In the genomic region with DNA sequence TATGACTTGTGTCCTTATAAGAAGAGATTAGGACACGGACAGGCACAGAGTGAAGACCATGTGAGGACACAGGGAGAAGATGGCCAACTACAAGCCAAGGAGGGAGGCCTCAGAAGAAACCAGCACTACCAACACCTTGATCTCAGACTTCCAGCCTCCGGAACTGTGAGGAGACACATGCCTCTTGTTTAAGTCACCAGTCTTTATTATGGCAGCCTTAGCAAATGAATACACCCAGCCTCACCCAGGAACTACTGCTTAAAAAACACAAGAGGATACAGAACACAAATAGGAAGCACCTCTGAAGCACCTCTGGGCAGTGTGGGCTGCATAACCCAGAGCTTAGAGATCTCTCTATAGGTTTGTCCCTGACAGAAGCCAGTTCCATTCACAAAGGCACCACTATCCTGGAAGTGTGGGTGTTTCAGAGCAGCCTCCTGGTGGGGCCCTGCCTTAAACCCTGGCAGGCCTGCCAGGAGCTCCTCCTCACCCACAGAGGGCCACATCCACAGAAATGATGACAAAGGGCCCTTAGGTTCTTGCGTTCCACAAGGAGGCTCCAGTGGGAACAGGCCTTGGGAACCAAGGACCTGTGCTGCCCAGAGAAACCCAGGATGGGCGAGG, we compare ENCODE assay signal across 11 cellular contexts. TPM values are rescaled to one million over a fixed set of nuclear protein-coding genes. Genes with fewer than 3 reads are reported as not detected.
DNase-seq lines count a peak whose midpoint lies in the region; TF ChIP-seq lines count a peak whose summit lies in the region.
"Had no signal": no experiment of that assay in that cellular context is flagged by ENCODE, and none has a peak within 500 bp of the region (broad histone marks: within the 10 kb centered on the region; RNA-seq: fewer than 3 reads in every experiment).

No MANE protein-coding gene starts in this region.

- peak overlapping the region in 4 of 5 experiments; percentile 27 to 95 (median 88) for H3K27ac Mint-ChIP-seq in brain
- no peak overlapping the region for H3K27ac Mint-ChIP-seq in T-helper 2 cell treated with Interferon-gamma antibody and Interleukin-4, amounts not matched to agents 5 μg/mL and 100 μg/mL, for 36 hours
- H3K27ac Mint-ChIP-seq: activated CD4-positive, alpha-beta T cell treated with anti-CD3 and anti-CD28 coated beads for 36 hours had no signal

- H3F3A ChIP-seq in smooth muscle cell (ENCODE audit: low read depth): peaks cover 14% of the 10 kb centered on the region

- H3K27me3 ChIP-seq in smooth muscle cell (ENCODE audit: low read depth): no peaks in the 10 kb centered on the region

- CTCF ChIA-PET in HEK293 (lab: Yijun Ruan, JAX): interaction anchor here (0.7 to 2.0 kb wide), 3 partner anchors 30 to 258 kb away, joined by 3 to 10 read pairs (median 5); no protein-coding TSS in a partner anchor

- H2AFZ ChIP-seq in smooth muscle cell (ENCODE audit: low read depth): no peak overlapping the region

- H3K4me3 Mint-ChIP-seq in brain: no peak overlapping the region
- H3K4me3 Mint-ChIP-seq in T-helper 2 cell treated with Interferon-gamma antibody and Interleukin-4, amounts not matched to agents 5 μg/mL and 100 μg/mL, for 36 hours: no peak overlapping the region
- H3K4me3 Mint-ChIP-seq: activated CD4-positive, alpha-beta T cell treated with anti-CD3 and anti-CD28 coated beads for 36 hours had no signal

- H3K4me1 Mint-ChIP-seq in brain: peaks cover 27% of the 10 kb centered on the region
- no peaks in the 10 kb centered on the region for H3K4me1 Mint-ChIP-seq in T-helper 2 cell treated with Interferon-gamma antibody and Interleukin-4, amounts not matched to agents 5 μg/mL and 100 μg/mL, for 36 hours (ENCODE audit: low read depth)
- H3K4me1 Mint-ChIP-seq: activated CD4-positive, alpha-beta T cell treated with anti-CD3 and anti-CD28 coated beads for 36 hours had no signal

- H3K27me3 Mint-ChIP-seq in brain: no peaks in the 10 kb centered on the region
- no peaks in the 10 kb centered on the region for H3K27me3 Mint-ChIP-seq in T-helper 2 cell treated with Interferon-gamma antibody and Interleukin-4, amounts not matched to agents 5 μg/mL and 100 μg/mL, for 36 hours (ENCODE audit: low read depth)
- H3K27me3 Mint-ChIP-seq: activated CD4-positive, alpha-beta T cell treated with anti-CD3 and anti-CD28 coated beads for 36 hours had no signal

- DNase-seq in islet precursor cell: peak; percentile 51
- DNase-seq in smooth muscle cell (lab: John Stamatoyannopoulos, UW; ENCODE audit: unreplicated experiment): no peak
- no peak for DNase-seq in nucleus accumbens (lab: John Stamatoyannopoulos, UW)
- no peak for DNase-seq in activated naive CD4-positive, alpha-beta T cell (lab: John Stamatoyannopoulos, UW)
- no peak for DNase-seq in T-helper 2 cell treated with Interferon-gamma antibody and Interleukin-4, amounts not matched to agents 5 μg/mL and 100 μg/mL, for 36 hours (ENCODE audit: low spot score)
- DNase-seq in mucosa of gallbladder (ENCODE audit: low spot score): no peak
- DNase-seq: activated CD4-positive, alpha-beta T cell treated with anti-CD3 and anti-CD28 coated beads for 36 hours; effector memory CD4-positive, alpha-beta T cell; NCI-H526 had no signal

- H3K4me2 ChIP-seq in smooth muscle cell: peak overlapping the region; percentile 26

- TF ChIP-seq CTCF in HEK293 (tag by site-specific recombination; IDR thresholded peaks at IDR 0.05) (no peak), brain (conservative IDR thresholded peaks at IDR 0.05) (no peak), smooth muscle cell (IDR thresholded peaks at IDR 0.05; ENCODE audit: borderline replicate concordance, insufficient read depth, poor library complexity, severe bottlenecking) (no peak)

- H3K4me1 ChIP-seq in HEK293 (ENCODE audit: control insufficient read depth, insufficient read depth, low read length) (no peaks in the 10 kb centered on the region), smooth muscle cell (ENCODE audit: low read depth) (peaks cover 15% of the 10 kb centered on the region)

- no peak overlapping the region for H3K27ac ChIP-seq in HEK293 (ENCODE audit: extremely low read depth, low read depth, low read length)
- peak overlapping the region; percentile 99 for H3K27ac ChIP-seq in smooth muscle cell (ENCODE audit: low read depth)

- no peaks in the 10 kb centered on the region for H3K79me2 ChIP-seq in smooth muscle cell (ENCODE audit: low read depth)

- H4K20me1 ChIP-seq in smooth muscle cell (ENCODE audit: low read depth): no peaks in the 10 kb centered on the region

- H3K9ac ChIP-seq in smooth muscle cell (ENCODE audit: low read depth): peak overlapping the region; percentile 87

- H3K9me3 Mint-ChIP-seq in brain: peaks cover 0 to 7% (median 4%) of the 10 kb centered on the region in 5 experiments
- no peaks in the 10 kb centered on the region for H3K9me3 Mint-ChIP-seq in T-helper 2 cell treated with Interferon-gamma antibody and Interleukin-4, amounts not matched to agents 5 μg/mL and 100 μg/mL, for 36 hours

- POLR2A ChIA-PET in HEK293 (lab: Yijun Ruan, JAX): interaction anchor here (1.0 kb wide), 1 partner anchor 80 kb away, joined by 3 read pairs; the partner anchor contains the start of gene POLD3

- 51% methylated on average over 4 of the region's 4 CpGs for WGBS in smooth muscle cell (ENCODE audit: low lambda C conversion rate)

- H3K36me3 ChIP-seq in HEK293 (ENCODE audit: control insufficient read depth in 2 of 2, insufficient read depth in 1 of 2, low read length in 2 of 2) (no peaks in the 10 kb centered on the region), smooth muscle cell (ENCODE audit: low read depth) (no peaks in the 10 kb centered on the region)

- H3K4me3 ChIP-seq in HEK293 (ENCODE audit: low read depth, low read length): no peak overlapping the region
- no peak overlapping the region for H3K4me3 ChIP-seq in smooth muscle cell

- peaks cover 4% of the 10 kb centered on the region for H3K36me3 Mint-ChIP-seq in brain
- no peaks in the 10 kb centered on the region for H3K36me3 Mint-ChIP-seq in T-helper 2 cell treated with Interferon-gamma antibody and Interleukin-4, amounts not matched to agents 5 μg/mL and 100 μg/mL, for 36 hours (ENCODE audit: low read depth)

- H3K9me3 ChIP-seq in HEK293 (ENCODE audit: control insufficient read depth, insufficient read depth, low read depth, low read length) (no peaks in the 10 kb centered on the region), smooth muscle cell (replicated peaks; ENCODE audit: low read depth) (no peaks in the 10 kb centered on the region)

TF ChIP-seq in HEK293, 187 proteins besides CTCF, POLR2A, EP300 and RAD21:
- TF ChIP-seq SCRT2 (tag by site-specific recombination; IDR thresholded peaks at IDR 0.05) (no peak), ZNF692 (tag by site-specific recombination; IDR thresholded peaks at IDR 0.05) (peak; percentile 59; the same call in 1 of the 2 replicates), ZNF133 (tag by site-specific recombination; IDR thresholded peaks at IDR 0.05) (no peak), ZFHX2 (tag by site-specific recombination; conservative IDR thresholded peaks at IDR 0.05) (peak; percentile 40)
TF ChIP-seq in HEK293: peak in this region for 2.

RNA-seq across cellular contexts. Expression of gene CHRDL2, which starts 58.8 kb away (rescaled TPM):
- polyA plus RNA-seq in brain (ENCODE audit: insufficient read depth, low read depth, low replicate concordance) (0.76 TPM), smooth muscle cell (71.4 and 98.6 TPM in 2 replicates)
- total RNA-seq in smooth muscle cell (7.3 and 13.8 TPM in 2 replicates), mucosa of gallbladder (312 TPM)
- total RNA-seq: activated CD4-positive, alpha-beta T cell treated with anti-CD3 and anti-CD28 coated beads for 36 hours had no signal

Comparison
In these comparisons a context has a peak if more than half of its experiments do, and no peak if none do; other contexts are left out.
1. RNA of gene CHRDL2, which starts 58.8 kb away (total RNA-seq): 312 TPM in mucosa of gallbladder (single experiment); 7.3 to 13.8 TPM in smooth muscle cell; every median in the first group is over 10 times any median in the second.